34 cellular contexts compared by ENCODE assay signal in genomic region chr16:87189426-87189825, GRCh38.
"Had no signal": no experiment of that assay in that cellular context is flagged by ENCODE, and none has a peak within 500 bp of the region (broad histone marks: within the 10 kb centered on the region; RNA-seq: fewer than 3 reads in every experiment).

No MANE protein-coding gene starts in this region.

- H3K4me3 ChIP-seq: MG63 had no signal

- H3K27me3 ChIP-seq: MG63 had no signal

- DNase-seq: Karpas-422, Kasumi-1, MG63, MM.1S, MV-4-11, NCI-H1048, NCI-H1092, NCI-H1092 treated with DMSO at 0.1 percent for 48 hours, NCI-H1105, NCI-H1105 treated with DMSO at 0.1 percent for 48 hours, NCI-H1417, NCI-H1417 treated with DMSO at 0.1 percent for 48 hours, NCI-H1436, NCI-H1436 treated with DMSO at 0.1 percent for 48 hours, NCI-H146, NCI-H1694, NCI-H1694 treated with DMSO at 0.1 percent for 48 hours, NCI-H187, NCI-H187 treated with DMSO at 0.1 percent for 48 hours, NCI-H1930, NCI-H2029, NCI-H2029 treated with DMSO at 0.1 percent for 48 hours, NCI-H2081, NCI-H2081 treated with DMSO at 0.1 percent for 48 hours, NCI-H2107, NCI-H2171, NCI-H2171 treated with DMSO at 0.1 percent for 48 hours, NCI-H2227 treated with DMSO at 0.1 percent for 48 hours, NCI-H226, NCI-H345, NCI-H446, NCI-H446 treated with DMSO at 0.1 percent for 48 hours, NCI-H510A, NCI-H510A treated with DMSO at 0.1 percent for 48 hours had no signal

- H3K9me3 ChIP-seq: MG63 had no signal

- H3K36me3 ChIP-seq: MG63 had no signal
